Comparison of ENCODE assay signal across 19 cellular contexts in genomic region chr1:113283914-113284313, GRCh38.
DNase-seq lines count a peak whose midpoint lies in the region; ATAC-seq and TF ChIP-seq lines count a peak whose summit lies in the region.
"Had no signal": no experiment of that assay in that cellular context is flagged by ENCODE, and none has a peak within 500 bp of the region (broad histone marks: within the 10 kb centered on the region; RNA-seq: fewer than 3 reads in every experiment).

No MANE protein-coding gene starts in this region.

- H3K36me3 ChIP-seq in osteoblast (ENCODE audit: insufficient read depth, low read length): no peaks in the 10 kb centered on the region
- no peaks in the 10 kb centered on the region for H3K36me3 ChIP-seq in sigmoid colon
- H3K36me3 ChIP-seq in CD8-positive, alpha-beta memory T cell (ENCODE audit: insufficient read depth, low read length): no peaks in the 10 kb centered on the region
- no peaks in the 10 kb centered on the region for H3K36me3 ChIP-seq in GM23338 (ENCODE audit: insufficient read depth)

- no peaks in the 10 kb centered on the region for H4K20me1 ChIP-seq in osteoblast (ENCODE audit: insufficient read depth, low read length)
- no peaks in the 10 kb centered on the region for H4K20me1 ChIP-seq in GM23338 (replicated peaks; ENCODE audit: insufficient read depth)

- no peak for TF ChIP-seq POLR2A in sigmoid colon (IDR thresholded peaks at IDR 0.05)

- H3K4me3 Mint-ChIP-seq in CD8-positive, alpha-beta memory T cell: no peak overlapping the region
- no peak overlapping the region for H3K4me3 Mint-ChIP-seq in GM23338

- H3K4me2 ChIP-seq in osteoblast (ENCODE audit: insufficient read depth, low read length) (no peak overlapping the region), GM23338 (no peak overlapping the region)
- H3K4me2 ChIP-seq: A549 had no signal

- H3K4me1 Mint-ChIP-seq in CD8-positive, alpha-beta memory T cell: no peaks in the 10 kb centered on the region
- peaks cover 4% of the 10 kb centered on the region for H3K4me1 Mint-ChIP-seq in GM23338

- H3K27ac ChIP-seq in osteoblast (ENCODE audit: low read depth, low read length): no peak overlapping the region
- no peak overlapping the region for H3K27ac ChIP-seq in sigmoid colon
- H3K27ac ChIP-seq in CD8-positive, alpha-beta memory T cell (ENCODE audit: low read depth, low read length): no peak overlapping the region
- H3K27ac ChIP-seq in GM23338 (ENCODE audit: low read depth): no peak overlapping the region
- H3K27ac ChIP-seq: A549, C4-2B, HL-60 had no signal

- H3K4me1 ChIP-seq in osteoblast (ENCODE audit: insufficient read depth, low read length) (no peaks in the 10 kb centered on the region), sigmoid colon (peaks cover 0 to 21% (median 3%) of the 10 kb centered on the region in 4 donors), GM23338 (ENCODE audit: insufficient read depth) (no peaks in the 10 kb centered on the region)
- no peaks in the 10 kb centered on the region for H3K4me1 ChIP-seq in CD8-positive, alpha-beta memory T cell (ENCODE audit: insufficient read depth, low read length)
- H3K4me1 ChIP-seq: A549 had no signal

- peak; percentile 77 for ATAC-seq in left ventricle myocardium superior
- no peak for ATAC-seq in Right ventricle myocardium inferior
- ATAC-seq in GM23338: no peak
- no peak for ATAC-seq in HG02571 (IDR thresholded peaks at IDR 0.05; ENCODE audit: unreplicated experiment)
- ATAC-seq: A549, K562 had no signal

- POLR2A ChIA-PET in CD8-positive, alpha-beta memory T cell (lab: Charles Lee): no interaction called here

- H3F3A ChIP-seq in GM23338 (replicated peaks; ENCODE audit: low read depth): no peaks in the 10 kb centered on the region

- no peaks in the 10 kb centered on the region for H3K9me2 ChIP-seq in GM23338 (ENCODE audit: insufficient read depth)

- H3K9me3 ChIP-seq in osteoblast (ENCODE audit: low read depth, low read length) (no peaks in the 10 kb centered on the region), sigmoid colon (no peaks in the 10 kb centered on the region)
- H3K9me3 ChIP-seq in CD8-positive, alpha-beta memory T cell (ENCODE audit: low read length): no peaks in the 10 kb centered on the region
- H3K9me3 ChIP-seq: A549 had no signal

- DNase-seq in left ventricle myocardium superior (no peak), Right ventricle myocardium inferior (ENCODE audit: missing footprints) (no peak), iPS-NIHi11 (ENCODE audit: low spot score) (peak; percentile 26), osteoblast (ENCODE audit: insufficient read length, low spot score, missing footprints) (peak; percentile 26), sigmoid colon (no peak), GM23338 (ENCODE audit: low spot score) (no peak)
- DNase-seq in CD8-positive, alpha-beta memory T cell: no peak
- DNase-seq: COR-L47, NCI-H1092, NCI-H1694, NCI-H2107, NCI-H345, NCI-H526 treated with DMSO at 0.1 percent for 48 hours, RPMI8226 had no signal

- no peaks in the 10 kb centered on the region for H3K9me3 Mint-ChIP-seq in CD8-positive, alpha-beta memory T cell
- H3K9me3 Mint-ChIP-seq in GM23338: no peaks in the 10 kb centered on the region

- H3K79me2 ChIP-seq in osteoblast (ENCODE audit: insufficient read depth, low read length): no peaks in the 10 kb centered on the region
- no peaks in the 10 kb centered on the region for H3K79me2 ChIP-seq in GM23338 (replicated peaks; ENCODE audit: insufficient read depth)

- intact Hi-C loops in left ventricle myocardium superior (cut with micrococcal nuclease) (no loop called here), Right ventricle myocardium inferior (cut with DNase I) (no loop called here), sigmoid colon (cut with DNase I) (no loop called here)

- H3K36me3 Mint-ChIP-seq in CD8-positive, alpha-beta memory T cell: no peaks in the 10 kb centered on the region
- H3K36me3 Mint-ChIP-seq in GM23338 (ENCODE audit: low read depth): no peaks in the 10 kb centered on the region

- no peak overlapping the region for H3K27ac Mint-ChIP-seq in CD8-positive, alpha-beta memory T cell
- H3K27ac Mint-ChIP-seq in GM23338: no peak overlapping the region

- H3K4me3 ChIP-seq in osteoblast (ENCODE audit: insufficient read depth, low read length) (no peak overlapping the region), sigmoid colon (no peak overlapping the region), GM23338 (no peak overlapping the region)
- no peak overlapping the region for H3K4me3 ChIP-seq in CD8-positive, alpha-beta memory T cell (ENCODE audit: low read length)
- H3K4me3 ChIP-seq: A549, K562 had no signal

- TF ChIP-seq EP300 in sigmoid colon (IDR thresholded peaks at IDR 0.05): no peak

- H3K27me3 Mint-ChIP-seq in CD8-positive, alpha-beta memory T cell: peaks cover 10 to 36% of the 10 kb centered on the region in 2 donors
- H3K27me3 Mint-ChIP-seq in GM23338 (ENCODE audit: insufficient read depth, low read depth, poor library complexity): no peaks in the 10 kb centered on the region

- no peak overlapping the region for H2AFZ ChIP-seq in osteoblast (ENCODE audit: low read length)
- no peak overlapping the region for H2AFZ ChIP-seq in GM23338

- peaks cover 16% of the 10 kb centered on the region for H3K27me3 ChIP-seq in osteoblast (ENCODE audit: insufficient read depth, low read length)
- H3K27me3 ChIP-seq in sigmoid colon: no peaks in the 10 kb centered on the region
- no peaks in the 10 kb centered on the region for H3K27me3 ChIP-seq in CD8-positive, alpha-beta memory T cell (ENCODE audit: insufficient read depth, low read length, poor library complexity, severe bottlenecking)
- no peaks in the 10 kb centered on the region for H3K27me3 ChIP-seq in GM23338 (ENCODE audit: insufficient read depth)

- TF ChIP-seq CTCF in osteoblast (IDR thresholded peaks at IDR 0.05; ENCODE audit: extremely low read depth, low read depth, low read length) (no peak), sigmoid colon (IDR thresholded peaks at IDR 0.05) (no peak), GM23338 (conservative IDR thresholded peaks at IDR 0.05; ENCODE audit: low read depth in 2 of 2) (no peak)

- CTCF ChIA-PET in CD8-positive, alpha-beta memory T cell (lab: Charles Lee): no interaction called here

TF ChIP-seq in GM23338, 12 proteins besides CTCF, POLR2A, EP300 and RAD21 (continues in another document):
- TF ChIP-seq CREB1 (CRISPR knock-in tag; IDR thresholded peaks at IDR 0.05; ENCODE audit: low read depth) (no peak), ZNF331 (CRISPR knock-in tag; IDR thresholded peaks at IDR 0.05; ENCODE audit: low read depth) (no peak), POLR2AphosphoS5 (IDR thresholded peaks at IDR 0.05; ENCODE audit: low read depth) (no peak), ZNF462 (CRISPR knock-in tag; IDR thresholded peaks at IDR 0.05) (no peak), STAT1 (IDR thresholded peaks at IDR 0.05; ENCODE audit: unreplicated experiment) (no peak)

Comparison
In these comparisons a context has a peak if more than half of its experiments do, and no peak if none do; other contexts are left out.
1. DNase-seq: peak in iPS-NIHi11 (single experiment) and osteoblast (single experiment); none in left ventricle myocardium superior (single experiment), Right ventricle myocardium inferior (single experiment), sigmoid colon (single experiment), CD8-positive, alpha-beta memory T cell (0 of 5) and GM23338 (single experiment).